Comparison of ENCODE assay signal across 18 cellular contexts in genomic region chr20:14518648-14519047, GRCh38.
DNase-seq lines count a peak whose midpoint lies in the region; ATAC-seq, FAIRE-seq and TF ChIP-seq lines count a peak whose summit lies in the region.
"Had no signal": no experiment of that assay in that cellular context is flagged by ENCODE, and none has a peak within 500 bp of the region (broad histone marks: within the 10 kb centered on the region; RNA-seq: fewer than 3 reads in every experiment).

No MANE protein-coding gene starts in this region.

- no peak overlapping the region for H3K4me3 Mint-ChIP-seq in Calu3 (ENCODE audit: low read depth, unreplicated experiment)
- H3K4me3 Mint-ChIP-seq in activated CD8-positive, alpha-beta memory T cell treated with anti-CD3 and anti-CD28 coated beads, Interleukin-2, amount 10 ng/mL, durations not matched to agents 7 days and 5 days = no peak overlapping the region
- H3K4me3 Mint-ChIP-seq: CD4-positive, alpha-beta memory T cell had no signal

- H3K79me2 ChIP-seq in keratinocyte (ENCODE audit: control insufficient read depth, insufficient read depth, low read length) = no peaks in the 10 kb centered on the region

- peak overlapping the region; percentile 64 for H3K27ac Mint-ChIP-seq in Calu3 (ENCODE audit: unreplicated experiment)
- H3K27ac Mint-ChIP-seq in activated CD8-positive, alpha-beta memory T cell treated with anti-CD3 and anti-CD28 coated beads, Interleukin-2, amount 10 ng/mL, durations not matched to agents 7 days and 5 days = no peak overlapping the region
- H3K27ac Mint-ChIP-seq: CD4-positive, alpha-beta memory T cell had no signal

- POLR2A ChIA-PET in A549 (lab: Yijun Ruan, JAX) = no interaction called here

- H3K36me3 Mint-ChIP-seq in Calu3 (ENCODE audit: insufficient read depth, unreplicated experiment) = no peaks in the 10 kb centered on the region
- H3K36me3 Mint-ChIP-seq in activated CD8-positive, alpha-beta memory T cell treated with anti-CD3 and anti-CD28 coated beads, Interleukin-2, amount 10 ng/mL, durations not matched to agents 7 days and 5 days = no peaks in the 10 kb centered on the region
- H3K36me3 Mint-ChIP-seq: CD4-positive, alpha-beta memory T cell had no signal

- ATAC-seq in A549 = no peak
- no peak for ATAC-seq in activated CD8-positive, alpha-beta memory T cell treated with anti-CD3 and anti-CD28 coated beads, Interleukin-2, amount 10 ng/mL, durations not matched to agents 7 days and 5 days
- ATAC-seq: HCT116 had no signal

- no peaks in the 10 kb centered on the region for H4K20me1 ChIP-seq in keratinocyte (ENCODE audit: control insufficient read depth, extremely low read depth, insufficient read depth, low read length)

- no peak for TF ChIP-seq POLR2A in A549 (IDR thresholded peaks at IDR 0.05; ENCODE audit: low read length)

- WGBS in A549 (ENCODE audit: missing lambda C conversion rate) = 97% methylated on average over 1 of the region's 1 CpG

- no peaks in the 10 kb centered on the region for H3K9me1 ChIP-seq in keratinocyte (ENCODE audit: control insufficient read depth, extremely low read depth, insufficient read depth, low read length)

- intact Hi-C loops in Calu3 (cut with micrococcal nuclease; ENCODE audit: unreplicated experiment) = no loop called here
- intact Hi-C loops in kidney (cut with DNase I) = no loop called here

- H3K9me3 ChIP-seq in A549 (no peaks in the 10 kb centered on the region), keratinocyte (ENCODE audit: control insufficient read depth, low read depth, low read length) (no peaks in the 10 kb centered on the region), kidney (ENCODE audit: control insufficient read depth in 1 of 2, low read length in 2 of 2) (no peaks in the 10 kb centered on the region)
- H3K9me3 ChIP-seq: BE2C had no signal

- H3K9me3 Mint-ChIP-seq in Calu3 (ENCODE audit: low read depth, unreplicated experiment) = no peaks in the 10 kb centered on the region
- H3K9me3 Mint-ChIP-seq in activated CD8-positive, alpha-beta memory T cell treated with anti-CD3 and anti-CD28 coated beads, Interleukin-2, amount 10 ng/mL, durations not matched to agents 7 days and 5 days (ENCODE audit: low read depth) = peaks cover 12% of the 10 kb centered on the region

- H3K9ac ChIP-seq in keratinocyte (ENCODE audit: control insufficient read depth, extremely low read depth, insufficient read depth, low read length) = peak overlapping the region; percentile 40
- H3K9ac ChIP-seq in kidney (ENCODE audit: low read length in 2 of 2) = no peak overlapping the region
- H3K9ac ChIP-seq: GM23248 had no signal

- no TSS peak for BruUV-seq in Calu3 (replicated peaks; lab: Mats Ljungman, UMichigan)

- peak overlapping the region; percentile 81 for H2AFZ ChIP-seq in keratinocyte (ENCODE audit: control insufficient read depth, low read length)
- H2AFZ ChIP-seq: GM23248 had no signal

- no peaks in the 10 kb centered on the region for H3K36me3 ChIP-seq in keratinocyte (ENCODE audit: control insufficient read depth in 2 of 2, extremely low read depth in 1 of 2, insufficient read depth in 2 of 2, low read length in 2 of 2)
- H3K36me3 ChIP-seq in kidney (ENCODE audit: control insufficient read depth in 1 of 2, insufficient read depth in 2 of 2, low read length in 2 of 2) = no peaks in the 10 kb centered on the region
- H3K36me3 ChIP-seq: BE2C had no signal

- CTCF ChIA-PET in A549 (lab: Yijun Ruan, JAX) (interaction anchor here (0.6 kb wide), 1 partner anchor 30 kb away, joined by 4 read pairs; no protein-coding TSS in a partner anchor), Calu3 (lab: Charles Lee) (no interaction called here)
- CTCF ChIA-PET in activated CD8-positive, alpha-beta memory T cell treated with anti-CD3 and anti-CD28 coated beads, Interleukin-2, amount 10 ng/mL, durations not matched to agents 7 days and 5 days (lab: Charles Lee) = no interaction called here

- TF ChIP-seq EP300 in A549 (IDR thresholded peaks at IDR 0.05) = no peak

- no peaks in the 10 kb centered on the region for H3K27me3 Mint-ChIP-seq in Calu3 (ENCODE audit: unreplicated experiment)
- no peaks in the 10 kb centered on the region for H3K27me3 Mint-ChIP-seq in activated CD8-positive, alpha-beta memory T cell treated with anti-CD3 and anti-CD28 coated beads, Interleukin-2, amount 10 ng/mL, durations not matched to agents 7 days and 5 days
- H3K27me3 Mint-ChIP-seq: CD4-positive, alpha-beta memory T cell had no signal

- DNase-seq in A549 (ENCODE audit: low read depth in 1 of 2, low spot score in 1 of 2) (no peak), Calu3 (no peak), epithelial cell of esophagus (ENCODE audit: low read depth) (peak; percentile 39), keratinocyte (ENCODE audit: low read depth, low spot score) (no peak), NCI-H82 treated with DMSO at 0.1 percent for 48 hours (lab: John Stamatoyannopoulos, UW; ENCODE audit: unreplicated experiment) (no peak), kidney (no peak), NCI-H446 treated with DMSO at 0.1 percent for 48 hours (lab: John Stamatoyannopoulos, UW) (no peak)
- no peak for DNase-seq in activated CD8-positive, alpha-beta memory T cell treated with anti-CD3 and anti-CD28 coated beads, Interleukin-2, amount 10 ng/mL, durations not matched to agents 7 days and 5 days
- DNase-seq: BE2C; CD4-positive, alpha-beta memory T cell; DMS53; GF-D8; IMR-90 had no signal

- no peaks in the 10 kb centered on the region for H3K27me3 ChIP-seq in keratinocyte (ENCODE audit: control insufficient read depth, extremely low read depth, insufficient read depth, low read length)
- H3K27me3 ChIP-seq: BE2C had no signal

- peaks cover 31% of the 10 kb centered on the region for H3K4me1 Mint-ChIP-seq in Calu3 (ENCODE audit: low read depth, unreplicated experiment)
- H3K4me1 Mint-ChIP-seq in activated CD8-positive, alpha-beta memory T cell treated with anti-CD3 and anti-CD28 coated beads, Interleukin-2, amount 10 ng/mL, durations not matched to agents 7 days and 5 days = no peaks in the 10 kb centered on the region
- H3K4me1 Mint-ChIP-seq: CD4-positive, alpha-beta memory T cell had no signal

- H3K4me2 ChIP-seq in A549 (no peak overlapping the region), keratinocyte (ENCODE audit: control insufficient read depth, extremely low read depth, insufficient read depth, low read depth, low read length) (peak overlapping the region; percentile 39)

- dilution Hi-C loops in keratinocyte (cut with MboI; ENCODE audit: extremely low pct_ligation_motif_present, low sequenced_read_pairs) = no loop called here

- peak; percentile 79 for FAIRE-seq in A549 (lab: Jason Lieb, UNC)
- no peak for FAIRE-seq in keratinocyte (lab: Jason Lieb, UNC)
- no peak for FAIRE-seq in kidney (lab: Jason Lieb, UNC)
- FAIRE-seq: GM19239, H54 had no signal

- no peak overlapping the region for H3K27ac ChIP-seq in A549
- peak overlapping the region; percentile 46 for H3K27ac ChIP-seq in keratinocyte (ENCODE audit: control insufficient read depth, insufficient read depth, low read length)
- no peak overlapping the region for H3K27ac ChIP-seq in kidney (ENCODE audit: low read depth in 2 of 2, low read length in 2 of 2)
- H3K27ac ChIP-seq: C4-2B, GM23248 had no signal

- TF ChIP-seq CTCF in A549 (IDR thresholded peaks at IDR 0.05) (no peak), Calu3 (IDR thresholded peaks at IDR 0.05; ENCODE audit: unreplicated experiment) (no peak), epithelial cell of esophagus (IDR thresholded peaks at IDR 0.05; ENCODE audit: insufficient read depth, low read depth, low read length, missing control alignments) (no peak), keratinocyte (optimal IDR thresholded peaks at IDR 0.05 in 1 of 3, IDR thresholded peaks at IDR 0.05 in 1 of 3, conservative IDR thresholded peaks at IDR 0.05 in 1 of 3; ENCODE audit: extremely low read depth in 1 of 3, insufficient read depth in 2 of 3, low read length in 3 of 3) (no peak), kidney (IDR thresholded peaks at IDR 0.05; ENCODE audit: borderline replicate concordance, extremely low read depth, insufficient read depth) (no peak)

- H3K4me1 ChIP-seq in A549 (0 out of 3 replicates have a peak, but pooled peaks cover 5% of the 10 kb centered on the region), keratinocyte (ENCODE audit: control insufficient read depth, extremely low read depth, insufficient read depth, low read length) (peaks cover 40% of the 10 kb centered on the region), kidney (ENCODE audit: control insufficient read depth in 1 of 2, insufficient read depth in 1 of 2, low read depth in 1 of 2, low read length in 2 of 2) (no peaks in the 10 kb centered on the region)
- H3K4me1 ChIP-seq: BE2C had no signal

- no peak for TF ChIP-seq RAD21 in A549 (conservative IDR thresholded peaks at IDR 0.05 in 1 of 2, IDR thresholded peaks at IDR 0.05 in 1 of 2)

- H3K4me3 ChIP-seq in A549 (no peak overlapping the region), epithelial cell of esophagus (ENCODE audit: low read length) (no peak overlapping the region), keratinocyte (ENCODE audit: control insufficient read depth in 2 of 3, extremely low read depth in 1 of 3, insufficient read depth in 2 of 3, low read depth in 1 of 3, low read length in 3 of 3) (no peak overlapping the region), kidney (ENCODE audit: low read length in 2 of 2) (no peak overlapping the region)
- H3K4me3 ChIP-seq: GM23248 had no signal

TF ChIP-seq in A549, 52 proteins besides CTCF, POLR2A, EP300 and RAD21 (continues in another document):
- TF ChIP-seq, protein P1, sequence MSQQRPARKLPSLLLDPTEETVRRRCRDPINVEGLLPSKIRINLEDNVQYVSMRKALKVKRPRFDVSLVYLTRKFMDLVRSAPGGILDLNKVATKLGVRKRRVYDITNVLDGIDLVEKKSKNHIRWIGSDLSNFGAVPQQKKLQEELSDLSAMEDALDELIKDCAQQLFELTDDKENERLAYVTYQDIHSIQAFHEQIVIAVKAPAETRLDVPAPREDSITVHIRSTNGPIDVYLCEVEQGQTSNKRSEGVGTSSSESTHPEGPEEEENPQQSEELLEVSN (IDR thresholded peaks at IDR 0.05; ENCODE audit: borderline replicate concordance, low read depth) = no peak
- TF ChIP-seq RCOR1 (IDR thresholded peaks at IDR 0.05; ENCODE audit: low read depth, low read length) (no peak), KDM5A (IDR thresholded peaks at IDR 0.05) (no peak), HOXA7 (CRISPR knock-in tag; IDR thresholded peaks at IDR 0.05) (no peak), RARB (CRISPR knock-in tag; IDR thresholded peaks at IDR 0.05) (no peak), MYC (IDR thresholded peaks at IDR 0.05; ENCODE audit: borderline replicate concordance, low read length) (no peak)
